1 cellular context compared by ENCODE assay signal in genomic region chr22:19930537-19931486, GRCh38.
TF ChIP-seq lines count a peak whose summit lies in the region.

No MANE protein-coding gene starts in this region.

TF ChIP-seq in K562, 482 proteins besides CTCF, POLR2A, EP300 and RAD21 (continued from another document and continues in another):
- TF ChIP-seq KLF1 (tag; IDR thresholded peaks at IDR 0.05) (0 out of 2 replicates have a peak, but pooled peaks have one; percentile 41), OTX1 (CRISPR knock-in tag; IDR thresholded peaks at IDR 0.05) (no peak), SLC30A9 (CRISPR knock-in tag; IDR thresholded peaks at IDR 0.05) (no peak), SETDB1 (IDR thresholded peaks at IDR 0.05; ENCODE audit: low read length) (peak; percentile 20), CHAMP1 (IDR thresholded peaks at IDR 0.05) (no peak), SMARCC2 (IDR thresholded peaks at IDR 0.05; ENCODE audit: low read depth) (no peak), USF1 (CRISPR knock-in tag; IDR thresholded peaks at IDR 0.05) (no peak), ZNF184 (CRISPR knock-in tag; IDR thresholded peaks at IDR 0.05) (no peak), RBFOX2 (IDR thresholded peaks at IDR 0.05; ENCODE audit: low read depth, low read length) (no peak), SMARCE1 (IDR thresholded peaks at IDR 0.05) (no peak), EP400 (IDR thresholded peaks at IDR 0.05) (no peak), IRF2 (CRISPR knock-in tag; IDR thresholded peaks at IDR 0.05) (peak; percentile 86), ZNF347 (CRISPR knock-in tag; IDR thresholded peaks at IDR 0.05; ENCODE audit: low read depth) (no peak), NCOA6 (IDR thresholded peaks at IDR 0.05) (no peak), ZNF41 (CRISPR knock-in tag; conservative IDR thresholded peaks at IDR 0.05) (no peak), LARP7 (IDR thresholded peaks at IDR 0.05) (no peak), NCOA1 (IDR thresholded peaks at IDR 0.05; ENCODE audit: low read depth) (no peak), GATA2 (CRISPR knock-in tag; IDR thresholded peaks at IDR 0.05) (no peak; the same call in 1 of the 2 replicates), ZNF75A (CRISPR knock-in tag; IDR thresholded peaks at IDR 0.05) (no peak), ZC3H11A (IDR thresholded peaks at IDR 0.05; ENCODE audit: low read depth, low read length) (no peak), THRA (IDR thresholded peaks at IDR 0.05) (no peak), BRF1 (IDR thresholded peaks at IDR 0.05; ENCODE audit: borderline replicate concordance, extremely low read depth, insufficient read length) (no peak), CREB3 (tag; conservative IDR thresholded peaks at IDR 0.05; ENCODE audit: low read depth) (no peak), ZNF217 (CRISPR knock-in tag; IDR thresholded peaks at IDR 0.05) (no peak), ZNF274 (IDR thresholded peaks at IDR 0.05; ENCODE audit: borderline replicate concordance, low read depth, low read length) (no peak), SREBF1 (IDR thresholded peaks at IDR 0.05; ENCODE audit: borderline replicate concordance, low read depth, low read length) (no peak), PCBP2 (IDR thresholded peaks at IDR 0.05; ENCODE audit: low read depth, low read length, poor library complexity, severe bottlenecking) (no peak), ZNF282 (CRISPR knock-in tag; IDR thresholded peaks at IDR 0.05) (peak; percentile 71; the same call in 1 of the 2 replicates), FOXJ2 (tag; IDR thresholded peaks at IDR 0.05) (no peak), ZNF212 (CRISPR knock-in tag; IDR thresholded peaks at IDR 0.05) (no peak), DPF2 (IDR thresholded peaks at IDR 0.05) (no peak), CBFB (CRISPR knock-in tag; IDR thresholded peaks at IDR 0.05) (peak; percentile 53; the same call in 1 of the 2 replicates), PBX2 (CRISPR knock-in tag; IDR thresholded peaks at IDR 0.05; ENCODE audit: low read depth) (no peak), PBX2 (tag; conservative IDR thresholded peaks at IDR 0.05; ENCODE audit: low read depth) (no peak), STAT5A (IDR thresholded peaks at IDR 0.05; ENCODE audit: borderline replicate concordance, low read length) (no peak), KHSRP (IDR thresholded peaks at IDR 0.05) (no peak), CBFA2T3 (IDR thresholded peaks at IDR 0.05) (no peak; the same call in 1 of the 2 replicates), TSC22D4 (tag; IDR thresholded peaks at IDR 0.05) (no peak), SMAD1 (IDR thresholded peaks at IDR 0.05; ENCODE audit: low read depth, low read length, partially characterized antibody) (no peak), HDGF (IDR thresholded peaks at IDR 0.05) (no peak), GTF2F1 (IDR thresholded peaks at IDR 0.05; ENCODE audit: low read depth, low read length) (no peak), RBM39 (optimal IDR thresholded peaks at IDR 0.05; ENCODE audit: low read depth, low read length) (no peak), JUNB (CRISPR knock-in tag; conservative IDR thresholded peaks at IDR 0.05) (no peak), E2F3 (CRISPR knock-in tag; IDR thresholded peaks at IDR 0.05) (0 out of 2 replicates have a peak, but pooled peaks have one; percentile 3), NCOA2 (IDR thresholded peaks at IDR 0.05; ENCODE audit: partially characterized antibody in 2 of 2) (no peak), PPARD (CRISPR knock-in tag; IDR thresholded peaks at IDR 0.05) (no peak), CBX2 (IDR thresholded peaks at IDR 0.05; ENCODE audit: insufficient read depth, low read length, poor library complexity, severe bottlenecking) (no peak), PTRF (tag; IDR thresholded peaks at IDR 0.05) (no peak)
- TF ChIP-seq, protein P1, sequence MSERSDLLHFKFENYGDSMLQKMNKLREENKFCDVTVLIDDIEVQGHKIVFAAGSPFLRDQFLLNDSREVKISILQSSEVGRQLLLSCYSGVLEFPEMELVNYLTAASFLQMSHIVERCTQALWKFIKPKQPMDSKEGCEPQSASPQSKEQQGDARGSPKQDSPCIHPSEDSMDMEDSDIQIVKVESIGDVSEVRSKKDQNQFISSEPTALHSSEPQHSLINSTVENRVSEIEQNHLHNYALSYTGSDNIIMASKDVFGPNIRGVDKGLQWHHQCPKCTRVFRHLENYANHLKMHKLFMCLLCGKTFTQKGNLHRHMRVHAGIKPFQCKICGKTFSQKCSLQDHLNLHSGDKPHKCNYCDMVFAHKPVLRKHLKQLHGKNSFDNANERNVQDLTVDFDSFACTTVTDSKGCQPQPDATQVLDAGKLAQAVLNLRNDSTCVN (CRISPR knock-in tag; IDR thresholded peaks at IDR 0.05) = no peak
- TF ChIP-seq, protein P2, sequence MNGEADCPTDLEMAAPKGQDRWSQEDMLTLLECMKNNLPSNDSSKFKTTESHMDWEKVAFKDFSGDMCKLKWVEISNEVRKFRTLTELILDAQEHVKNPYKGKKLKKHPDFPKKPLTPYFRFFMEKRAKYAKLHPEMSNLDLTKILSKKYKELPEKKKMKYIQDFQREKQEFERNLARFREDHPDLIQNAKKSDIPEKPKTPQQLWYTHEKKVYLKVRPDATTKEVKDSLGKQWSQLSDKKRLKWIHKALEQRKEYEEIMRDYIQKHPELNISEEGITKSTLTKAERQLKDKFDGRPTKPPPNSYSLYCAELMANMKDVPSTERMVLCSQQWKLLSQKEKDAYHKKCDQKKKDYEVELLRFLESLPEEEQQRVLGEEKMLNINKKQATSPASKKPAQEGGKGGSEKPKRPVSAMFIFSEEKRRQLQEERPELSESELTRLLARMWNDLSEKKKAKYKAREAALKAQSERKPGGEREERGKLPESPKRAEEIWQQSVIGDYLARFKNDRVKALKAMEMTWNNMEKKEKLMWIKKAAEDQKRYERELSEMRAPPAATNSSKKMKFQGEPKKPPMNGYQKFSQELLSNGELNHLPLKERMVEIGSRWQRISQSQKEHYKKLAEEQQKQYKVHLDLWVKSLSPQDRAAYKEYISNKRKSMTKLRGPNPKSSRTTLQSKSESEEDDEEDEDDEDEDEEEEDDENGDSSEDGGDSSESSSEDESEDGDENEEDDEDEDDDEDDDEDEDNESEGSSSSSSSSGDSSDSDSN (IDR thresholded peaks at IDR 0.05; ENCODE audit: borderline replicate concordance in 1 of 2, low read depth in 2 of 2, low read length in 2 of 2) = no peak
- TF ChIP-seq, protein P3, sequence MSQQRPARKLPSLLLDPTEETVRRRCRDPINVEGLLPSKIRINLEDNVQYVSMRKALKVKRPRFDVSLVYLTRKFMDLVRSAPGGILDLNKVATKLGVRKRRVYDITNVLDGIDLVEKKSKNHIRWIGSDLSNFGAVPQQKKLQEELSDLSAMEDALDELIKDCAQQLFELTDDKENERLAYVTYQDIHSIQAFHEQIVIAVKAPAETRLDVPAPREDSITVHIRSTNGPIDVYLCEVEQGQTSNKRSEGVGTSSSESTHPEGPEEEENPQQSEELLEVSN (IDR thresholded peaks at IDR 0.05; ENCODE audit: borderline replicate concordance in 1 of 2, extremely low read depth in 1 of 2, insufficient read depth in 1 of 2, insufficient read length in 1 of 2, low read depth in 1 of 2, low read length in 1 of 2, poor library complexity in 1 of 2, severe bottlenecking in 1 of 2) = no peak
- TF ChIP-seq, protein P4, sequence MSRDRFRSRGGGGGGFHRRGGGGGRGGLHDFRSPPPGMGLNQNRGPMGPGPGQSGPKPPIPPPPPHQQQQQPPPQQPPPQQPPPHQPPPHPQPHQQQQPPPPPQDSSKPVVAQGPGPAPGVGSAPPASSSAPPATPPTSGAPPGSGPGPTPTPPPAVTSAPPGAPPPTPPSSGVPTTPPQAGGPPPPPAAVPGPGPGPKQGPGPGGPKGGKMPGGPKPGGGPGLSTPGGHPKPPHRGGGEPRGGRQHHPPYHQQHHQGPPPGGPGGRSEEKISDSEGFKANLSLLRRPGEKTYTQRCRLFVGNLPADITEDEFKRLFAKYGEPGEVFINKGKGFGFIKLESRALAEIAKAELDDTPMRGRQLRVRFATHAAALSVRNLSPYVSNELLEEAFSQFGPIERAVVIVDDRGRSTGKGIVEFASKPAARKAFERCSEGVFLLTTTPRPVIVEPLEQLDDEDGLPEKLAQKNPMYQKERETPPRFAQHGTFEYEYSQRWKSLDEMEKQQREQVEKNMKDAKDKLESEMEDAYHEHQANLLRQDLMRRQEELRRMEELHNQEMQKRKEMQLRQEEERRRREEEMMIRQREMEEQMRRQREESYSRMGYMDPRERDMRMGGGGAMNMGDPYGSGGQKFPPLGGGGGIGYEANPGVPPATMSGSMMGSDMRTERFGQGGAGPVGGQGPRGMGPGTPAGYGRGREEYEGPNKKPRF (IDR thresholded peaks at IDR 0.05; ENCODE audit: low read depth, low read length) = no peak
